ENCODE assay signal across 8 cellular contexts in genomic region chr14:95774265-95775160, GRCh38.
DNase-seq lines count a peak whose midpoint lies in the region; ATAC-seq, FAIRE-seq and TF ChIP-seq lines count a peak whose summit lies in the region.

No MANE protein-coding gene starts in this region.

- H3K36me3 Mint-ChIP-seq in activated naive CD8-positive, alpha-beta T cell treated with anti-CD3 and anti-CD28 coated beads for 36 hours = no peaks in the 10 kb centered on the region

- no peaks in the 10 kb centered on the region for H3K4me1 ChIP-seq in DND-41 (ENCODE audit: insufficient read depth, low read length)

- no peak overlapping the region for H3K9ac ChIP-seq in DND-41 (ENCODE audit: low read depth, low read length)

- TF ChIP-seq CTCF in DND-41 (IDR thresholded peaks at IDR 0.05; ENCODE audit: borderline replicate concordance, extremely low read depth, low read length, poor library complexity, severe bottlenecking) = peak; percentile 86

- H4K20me1 ChIP-seq in DND-41 (ENCODE audit: insufficient read depth, low read length) = no peaks in the 10 kb centered on the region

- H3K4me1 Mint-ChIP-seq in activated naive CD8-positive, alpha-beta T cell treated with anti-CD3 and anti-CD28 coated beads for 36 hours = peaks cover 4% of the 10 kb centered on the region

- no peak overlapping the region for H3K4me3 Mint-ChIP-seq in activated naive CD8-positive, alpha-beta T cell treated with anti-CD3 and anti-CD28 coated beads for 36 hours

- ATAC-seq in DND-41 (ENCODE audit: insufficient read depth, low read depth) = peak; percentile 42; the same call in 1 of the 3 replicates

- DNase-seq in DND-41 (peak; percentile 61), HTR-8/SVneo (ENCODE audit: insufficient read length, low spot score) (peak; percentile 53), SHP77 treated with DMSO at 0.1 percent for 48 hours (lab: John Stamatoyannopoulos, UW) (peak; percentile 12), iPS DF 19.7 (ENCODE audit: low read depth, low spot score) (peak; percentile 50), cerebellar nuclear complex (lab: John Stamatoyannopoulos, UW) (no peak), cortex of kidney (lab: John Stamatoyannopoulos, UW) (no peak)
- peak; percentile 28 for DNase-seq in activated naive CD8-positive, alpha-beta T cell treated with anti-CD3 and anti-CD28 coated beads for 36 hours
- DNase-seq in stimulated activated CD4-positive, alpha-beta T cell treated with anti-CD3 and anti-CD28 coated beads, Interleukin-12 subunit alpha, Interleukin-12 subunit beta, amount 100 ng/mL, for 48 hours (ENCODE audit: low read depth in 2 of 3, low spot score in 1 of 3) = peak; percentile 22 to 55 (median 46)

- H3K27ac ChIP-seq in DND-41 (ENCODE audit: low read length) = no peak overlapping the region

- no peaks in the 10 kb centered on the region for H3K9me3 Mint-ChIP-seq in activated naive CD8-positive, alpha-beta T cell treated with anti-CD3 and anti-CD28 coated beads for 36 hours

- no peak overlapping the region for H3K4me3 ChIP-seq in DND-41 (ENCODE audit: low read depth in 1 of 2, low read length in 2 of 2)

- H3K4me2 ChIP-seq in DND-41 (ENCODE audit: insufficient read depth, low read length) = no peak overlapping the region

- no peaks in the 10 kb centered on the region for H3K27me3 ChIP-seq in DND-41 (ENCODE audit: insufficient read depth, low read length, poor library complexity)

- no peak overlapping the region for H3K27ac Mint-ChIP-seq in activated naive CD8-positive, alpha-beta T cell treated with anti-CD3 and anti-CD28 coated beads for 36 hours

- peak; percentile 67 for FAIRE-seq in HTR-8/SVneo (lab: Jason Lieb, UNC)

- no peaks in the 10 kb centered on the region for H3K79me2 ChIP-seq in DND-41 (ENCODE audit: insufficient read depth, low read length)

- peaks cover 22% of the 10 kb centered on the region for H3K27me3 Mint-ChIP-seq in activated naive CD8-positive, alpha-beta T cell treated with anti-CD3 and anti-CD28 coated beads for 36 hours

- no peak overlapping the region for H2AFZ ChIP-seq in DND-41 (ENCODE audit: low read depth, low read length)

- no peaks in the 10 kb centered on the region for H3K36me3 ChIP-seq in DND-41 (ENCODE audit: insufficient read depth, low read length)

- H3K9me3 ChIP-seq in DND-41 (ENCODE audit: insufficient read depth, low read length, severe bottlenecking) = no peaks in the 10 kb centered on the region

Comparison
In these comparisons a context has a peak if more than half of its experiments do, and no peak if none do; other contexts are left out.
1. DNase-seq: peak in DND-41 (single experiment), HTR-8/SVneo (single experiment), SHP77 treated with DMSO at 0.1 percent for 48 hours (single experiment), activated naive CD8-positive, alpha-beta T cell treated with anti-CD3 and anti-CD28 coated beads for 36 hours (single experiment), iPS DF 19.7 (single experiment) and stimulated activated CD4-positive, alpha-beta T cell treated with anti-CD3 and anti-CD28 coated beads, Interleukin-12 subunit alpha, Interleukin-12 subunit beta, amount 100 ng/mL, for 48 hours (3 of 3); none in cerebellar nuclear complex (0 of 2) and cortex of kidney (single experiment).